Comparison of ENCODE assay signal across 17 cellular contexts in genomic region chr22:17912942-17913704, GRCh38.
DNase-seq lines count a peak whose midpoint lies in the region; ATAC-seq and TF ChIP-seq lines count a peak whose summit lies in the region.
"Had no signal": no experiment of that assay in that cellular context is flagged by ENCODE, and none has a peak within 500 bp of the region (broad histone marks: within the 10 kb centered on the region; RNA-seq: fewer than 3 reads in every experiment).

No MANE protein-coding gene starts in this region.

- no peaks in the 10 kb centered on the region for H3K27me3 ChIP-seq in left ventricle myocardium inferior (ENCODE audit: low read depth)
- no peaks in the 10 kb centered on the region for H3K27me3 ChIP-seq in rectal smooth muscle tissue (ENCODE audit: control insufficient read depth, insufficient read depth, low read length)
- H3K27me3 ChIP-seq: BLaER1, thyroid gland had no signal

- no peak overlapping the region for H3K9ac ChIP-seq in rectal smooth muscle tissue (ENCODE audit: low read length)
- H3K9ac ChIP-seq: BLaER1 had no signal

- no peaks in the 10 kb centered on the region for H3K36me3 ChIP-seq in HEK293 (ENCODE audit: control insufficient read depth in 2 of 2, insufficient read depth in 1 of 2, low read length in 2 of 2)
- H3K36me3 ChIP-seq in left ventricle myocardium inferior = no peaks in the 10 kb centered on the region
- H3K36me3 ChIP-seq in rectal smooth muscle tissue (ENCODE audit: control insufficient read depth, insufficient read depth, low read length) = no peaks in the 10 kb centered on the region
- H3K36me3 ChIP-seq: thyroid gland had no signal

- H3K27ac ChIP-seq in HEK293 (ENCODE audit: extremely low read depth, low read depth, low read length) (no peak overlapping the region), left ventricle myocardium inferior (replicated peaks) (peak overlapping the region; percentile 95), rectal smooth muscle tissue (ENCODE audit: low read depth, low read length) (peak overlapping the region; percentile 15)
- H3K27ac ChIP-seq: BLaER1, PC-9 had no signal

- H3K4me3 Mint-ChIP-seq in T-helper 17 cell = peak overlapping the region; percentile 10
- H3K4me3 Mint-ChIP-seq: activated CD8-positive, alpha-beta memory T cell treated with anti-CD3 and anti-CD28 coated beads, Interleukin-2, amount 10 ng/mL, durations not matched to agents 7 days and 5 days had no signal

- H3K27me3 Mint-ChIP-seq in T-helper 17 cell = no peaks in the 10 kb centered on the region
- H3K27me3 Mint-ChIP-seq: activated CD8-positive, alpha-beta memory T cell treated with anti-CD3 and anti-CD28 coated beads, Interleukin-2, amount 10 ng/mL, durations not matched to agents 7 days and 5 days had no signal

- TF ChIP-seq POLR2A in erythroblast (IDR thresholded peaks at IDR 0.05; ENCODE audit: low read length) = no peak

- H3K4me1 Mint-ChIP-seq in T-helper 17 cell = peaks cover 3% of the 10 kb centered on the region
- H3K4me1 Mint-ChIP-seq: activated CD8-positive, alpha-beta memory T cell treated with anti-CD3 and anti-CD28 coated beads, Interleukin-2, amount 10 ng/mL, durations not matched to agents 7 days and 5 days had no signal

- H3K4me1 ChIP-seq in HEK293 (ENCODE audit: control insufficient read depth, insufficient read depth, low read length) = peaks cover 10% of the 10 kb centered on the region
- H3K4me1 ChIP-seq in left ventricle myocardium inferior = peaks cover 99% of the 10 kb centered on the region
- peaks cover 40% of the 10 kb centered on the region for H3K4me1 ChIP-seq in rectal smooth muscle tissue (ENCODE audit: control insufficient read depth, insufficient read depth, low read length)

- DNase-seq in T-helper 17 cell (no peak), left ventricle myocardium inferior (no peak), NCI-H146 treated with DMSO at 0.1 percent for 48 hours (lab: John Stamatoyannopoulos, UW; ENCODE audit: unreplicated experiment) (no peak), erythroblast (lab: John Stamatoyannopoulos, UW) (no peak), SHP77 treated with DMSO at 0.1 percent for 48 hours (lab: John Stamatoyannopoulos, UW) (no peak)
- DNase-seq: activated CD4-positive, CD25-positive, alpha-beta regulatory T cell; activated CD8-positive, alpha-beta memory T cell treated with anti-CD3 and anti-CD28 coated beads, Interleukin-2, amount 10 ng/mL, durations not matched to agents 7 days and 5 days; activated naive CD4-positive, alpha-beta T cell; DMS53; effector CD4-positive, alpha-beta T cell; NCI-H226; PC-9; posterior cingulate gyrus; thyroid gland had no signal

- intact Hi-C loops in left ventricle myocardium inferior (cut with micrococcal nuclease) = no loop called here

- no peaks in the 10 kb centered on the region for H3K36me3 Mint-ChIP-seq in T-helper 17 cell (ENCODE audit: low read depth)
- H3K36me3 Mint-ChIP-seq: activated CD8-positive, alpha-beta memory T cell treated with anti-CD3 and anti-CD28 coated beads, Interleukin-2, amount 10 ng/mL, durations not matched to agents 7 days and 5 days had no signal

- POLR2A ChIA-PET in HEK293 (lab: Yijun Ruan, JAX) = no interaction called here

- CTCF ChIA-PET in HEK293 (lab: Yijun Ruan, JAX) = interaction anchor here (0.7 to 1.3 kb wide), 3 partner anchors 28 to 152 kb away, joined by 3 to 4 read pairs (median 3); no protein-coding TSS in a partner anchor

- ATAC-seq in T-helper 17 cell = no peak
- ATAC-seq: activated CD8-positive, alpha-beta memory T cell treated with anti-CD3 and anti-CD28 coated beads, Interleukin-2, amount 10 ng/mL, durations not matched to agents 7 days and 5 days had no signal

- no peak for TF ChIP-seq CTCF in HEK293 (tag by site-specific recombination; IDR thresholded peaks at IDR 0.05)
- no peak for TF ChIP-seq CTCF in left ventricle myocardium inferior (IDR thresholded peaks at IDR 0.05; ENCODE audit: borderline replicate concordance)

- H3K9me3 ChIP-seq in HEK293 (ENCODE audit: control insufficient read depth, insufficient read depth, low read depth, low read length) (no peaks in the 10 kb centered on the region), T-helper 17 cell (ENCODE audit: control insufficient read depth, low read length, poor library complexity, severe bottlenecking) (no peaks in the 10 kb centered on the region), left ventricle myocardium inferior (replicated peaks) (no peaks in the 10 kb centered on the region)
- H3K9me3 ChIP-seq: BLaER1, thyroid gland had no signal

- H3K4me3 ChIP-seq in HEK293 (ENCODE audit: low read depth, low read length) (no peak overlapping the region), left ventricle myocardium inferior (no peak overlapping the region), rectal smooth muscle tissue (ENCODE audit: low read length) (no peak overlapping the region)
- H3K4me3 ChIP-seq: BLaER1, PC-9, thyroid gland had no signal

- H3K27ac Mint-ChIP-seq in T-helper 17 cell = peak overlapping the region; percentile 34
- H3K27ac Mint-ChIP-seq: activated CD8-positive, alpha-beta memory T cell treated with anti-CD3 and anti-CD28 coated beads, Interleukin-2, amount 10 ng/mL, durations not matched to agents 7 days and 5 days had no signal

TF ChIP-seq in HEK293, 187 proteins besides CTCF, POLR2A, EP300 and RAD21:
- TF ChIP-seq ZNF521 (tag by site-specific recombination; IDR thresholded peaks at IDR 0.05) (no peak), ZNF341 (tag by site-specific recombination; IDR thresholded peaks at IDR 0.05; ENCODE audit: low read depth) (peak; percentile 43; the same call in 1 of the 2 replicates)
